ENCODE assay signal across 8 cellular contexts in genomic region chr18:79378416-79379250, GRCh38. TPM values are rescaled to one million over a fixed set of nuclear protein-coding genes. Genes with fewer than 3 reads are reported as not detected.
DNase-seq lines count a peak whose midpoint lies in the region; ATAC-seq and TF ChIP-seq lines count a peak whose summit lies in the region.

No MANE protein-coding gene starts in this region.

- no peaks in the 10 kb centered on the region for H3K4me1 ChIP-seq in thyroid gland

- no peaks in the 10 kb centered on the region for H3K27me3 ChIP-seq in thyroid gland

- no peak overlapping the region for H3K4me3 ChIP-seq in thyroid gland (replicated peaks in 1 of 3)

- H3K27ac ChIP-seq in thyroid gland, result no peak overlapping the region

- ATAC-seq in GM18867 (IDR thresholded peaks at IDR 0.05; ENCODE audit: unreplicated experiment) (peak; percentile 44), HG03045 (IDR thresholded peaks at IDR 0.05; ENCODE audit: unreplicated experiment) (peak; percentile 55)

- DNase-seq in OCI-M1 (lab: John Stamatoyannopoulos, UW), result peak; percentile 79
- DNase-seq in activated gamma-delta T cell treated with Interleukin-2 at 50 U/mL for 16 hours, result peak; percentile 72
- peak; percentile 68 for DNase-seq in globus pallidus (ENCODE audit: low spot score)
- peak; percentile 69 for DNase-seq in occipital lobe (lab: John Stamatoyannopoulos, UW)
- peak; percentile 72 to 76 for DNase-seq in thyroid gland
- no peak for DNase-seq in NCI-H510A treated with DMSO at 0.1 percent for 48 hours (lab: John Stamatoyannopoulos, UW)

- no peak for TF ChIP-seq POLR2A in thyroid gland (IDR thresholded peaks at IDR 0.05)

- H3K9me3 ChIP-seq in thyroid gland, result no peaks in the 10 kb centered on the region

- peak; percentile 81 to 95 (median 88) for TF ChIP-seq CTCF in thyroid gland (IDR thresholded peaks at IDR 0.05)

- peaks cover 6 to 14% of the 10 kb centered on the region in 2 donors for H3K36me3 ChIP-seq in thyroid gland

- intact Hi-C loops in thyroid gland (cut with DNase I), result loop anchor here (2.0 kb wide), 1 partner anchor 266 kb away; no protein-coding TSS in a partner anchor

- 53 to 67% methylated on average over 29 to 41 of the region's 49 CpGs for WGBS in thyroid gland, 2 donors

RNA-seq across cellular contexts. Expression of gene NFATC1, which starts 17.1 kb away (rescaled TPM):
- total RNA-seq in occipital lobe (0.16 TPM), thyroid gland (10 to 100 TPM; 10.1 to 15.0 (median 12.7) TPM)
